In the genomic region with DNA sequence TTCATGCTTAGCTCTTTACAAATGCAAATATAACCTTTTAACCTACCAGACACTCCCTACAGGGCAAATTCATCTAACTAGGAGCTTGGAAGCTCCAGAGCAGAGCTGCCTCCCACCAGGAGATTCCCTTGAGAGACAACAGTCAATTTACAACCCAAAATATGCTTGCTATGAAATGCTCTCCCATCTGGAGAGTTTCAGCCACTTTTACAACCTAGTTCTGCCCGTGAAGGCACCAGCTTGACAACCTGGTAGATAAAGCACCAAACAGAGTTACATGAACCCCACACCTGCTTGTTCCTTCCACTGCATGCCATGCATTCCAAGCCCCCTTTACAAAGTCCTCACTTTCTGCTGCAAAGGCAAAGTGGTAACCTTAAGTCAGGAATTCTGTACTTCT, we compare ENCODE assay signal across 21 cellular contexts.
DNase-seq lines count a peak whose midpoint lies in the region; ATAC-seq and TF ChIP-seq lines count a peak whose summit lies in the region.
"Had no signal": no experiment of that assay in that cellular context is flagged by ENCODE, and none has a peak within 500 bp of the region (broad histone marks: within the 10 kb centered on the region; RNA-seq: fewer than 3 reads in every experiment).

No MANE protein-coding gene starts in this region.

- H3K4me2 ChIP-seq in neural progenitor cell: peak overlapping the region; percentile 28
- H3K4me2 ChIP-seq: SK-N-SH had no signal

- WGBS in thyroid gland, 2 donors: 31 to 43% methylated on average over 1 of the region's 1 CpG

- no peaks in the 10 kb centered on the region for H3K27me3 Mint-ChIP-seq in neural progenitor cell (ENCODE audit: insufficient read depth, low read depth)
- H3K27me3 Mint-ChIP-seq: CD4-positive, alpha-beta T cell had no signal

- no peak for ATAC-seq in GM21360 (IDR thresholded peaks at IDR 0.05; ENCODE audit: unreplicated experiment)

- H3K4me3 Mint-ChIP-seq in neural progenitor cell: peak overlapping the region; percentile 5
- H3K4me3 Mint-ChIP-seq: CD4-positive, alpha-beta T cell had no signal

- DNase-seq in ELF-1 (ENCODE audit: low read depth, low spot score): peak; percentile 85
- DNase-seq in NT2/D1 (ENCODE audit: low read depth, low spot score): peak; percentile 52
- peak; percentile 6 for DNase-seq in neural progenitor cell (ENCODE audit: low spot score)
- DNase-seq in glomerular visceral epithelial cell (ENCODE audit: extremely low spot score): no peak
- DNase-seq in NCI-H2171 (lab: John Stamatoyannopoulos, UW): no peak
- DNase-seq in thyroid gland: no peak
- DNase-seq: CD4-positive, alpha-beta T cell; DMS153; GF-D8; KBM-7; NCI-H1105; NCI-H1694 treated with DMSO at 0.1 percent for 48 hours; NCI-H2227 treated with DMSO at 0.1 percent for 48 hours; NCI-H510A treated with DMSO at 0.1 percent for 48 hours; NCI-H774; OCI-M1; SHP77 treated with DMSO at 0.1 percent for 48 hours; SK-N-SH had no signal

- no peaks in the 10 kb centered on the region for H3K4me1 ChIP-seq in NT2/D1 (ENCODE audit: insufficient read depth, insufficient read length)
- H3K4me1 ChIP-seq in iPS-18a (ENCODE audit: control insufficient read depth, low read depth, low read length): peaks cover 31% of the 10 kb centered on the region
- peaks cover 9% of the 10 kb centered on the region for H3K4me1 ChIP-seq in neural progenitor cell
- H3K4me1 ChIP-seq in thyroid gland: no peaks in the 10 kb centered on the region

- H3F3A ChIP-seq in neural progenitor cell (ENCODE audit: low read depth): peaks cover 5% of the 10 kb centered on the region

- intact Hi-C loops in thyroid gland (cut with DNase I): no loop called here

- no peaks in the 10 kb centered on the region for H3K79me2 ChIP-seq in neural progenitor cell (ENCODE audit: low read depth)

- H2AFZ ChIP-seq in neural progenitor cell (replicated peaks): peak overlapping the region; percentile 44

- TF ChIP-seq POLR2A in thyroid gland (IDR thresholded peaks at IDR 0.05): no peak

- H3K9ac ChIP-seq in NT2/D1 (ENCODE audit: insufficient read length, low read depth) (no peak overlapping the region), iPS-18a (ENCODE audit: low read length) (peak overlapping the region; percentile 30), neural progenitor cell (no peak overlapping the region)
- H3K9ac ChIP-seq: SK-N-SH had no signal

- H3K27me3 ChIP-seq in NT2/D1 (ENCODE audit: insufficient read depth, insufficient read length): no peaks in the 10 kb centered on the region
- no peaks in the 10 kb centered on the region for H3K27me3 ChIP-seq in iPS-18a (ENCODE audit: control insufficient read depth, insufficient read depth, low read length)
- H3K27me3 ChIP-seq in neural progenitor cell: no peaks in the 10 kb centered on the region
- no peaks in the 10 kb centered on the region for H3K27me3 ChIP-seq in thyroid gland

- peak overlapping the region; percentile 55 for H3K27ac Mint-ChIP-seq in neural progenitor cell
- H3K27ac Mint-ChIP-seq: CD4-positive, alpha-beta T cell had no signal

- H3K27ac ChIP-seq in iPS-18a (ENCODE audit: low read length) (peak overlapping the region; percentile 56), neural progenitor cell (peak overlapping the region; percentile 34), thyroid gland (no peak overlapping the region)

- H3K36me3 Mint-ChIP-seq in neural progenitor cell: peaks cover 2% of the 10 kb centered on the region

- H3K9me3 ChIP-seq in NT2/D1 (ENCODE audit: insufficient read depth, low read length) (peaks cover 4% of the 10 kb centered on the region; the same call in 1 of the 2 replicates), iPS-18a (ENCODE audit: control insufficient read depth, low read depth, low read length) (peaks cover 5% of the 10 kb centered on the region), neural progenitor cell (ENCODE audit: low read depth) (no peaks in the 10 kb centered on the region), thyroid gland (no peaks in the 10 kb centered on the region)
- H3K9me3 ChIP-seq: SK-N-SH had no signal

- H3K4me3 ChIP-seq in NT2/D1 (ENCODE audit: insufficient read length, low read depth) (no peak overlapping the region), iPS-18a (ENCODE audit: low read length) (peak overlapping the region; percentile 13), neural progenitor cell (no peak overlapping the region), thyroid gland (replicated peaks in 1 of 3) (no peak overlapping the region)
- H3K4me3 ChIP-seq: HAP-1 had no signal

- H3K4me1 Mint-ChIP-seq in neural progenitor cell: peaks cover 15% of the 10 kb centered on the region

- H3K36me3 ChIP-seq in NT2/D1 (ENCODE audit: insufficient read depth, insufficient read length, low read length) (no peaks in the 10 kb centered on the region), iPS-18a (ENCODE audit: control insufficient read depth, low read depth, low read length) (no peaks in the 10 kb centered on the region), neural progenitor cell (no peaks in the 10 kb centered on the region), thyroid gland (no peaks in the 10 kb centered on the region)
- H3K36me3 ChIP-seq: HAP-1 had no signal

- H3K9me3 Mint-ChIP-seq in neural progenitor cell: peaks cover 9% of the 10 kb centered on the region

- TF ChIP-seq CTCF in neural progenitor cell (IDR thresholded peaks at IDR 0.05) (no peak), thyroid gland (IDR thresholded peaks at IDR 0.05) (no peak)

- no peaks in the 10 kb centered on the region for H4K20me1 ChIP-seq in neural progenitor cell (ENCODE audit: low read depth)

Comparison
In these comparisons a context has a peak if more than half of its experiments do, and no peak if none do; other contexts are left out.
1. DNase-seq: peak in ELF-1 (single experiment), NT2/D1 (single experiment) and neural progenitor cell (single experiment); none in glomerular visceral epithelial cell (single experiment), NCI-H2171 (single experiment) and thyroid gland (0 of 2).
2. H3K27ac ChIP-seq: peak in iPS-18a (single experiment) and neural progenitor cell (single experiment); none in thyroid gland (0 of 3).